Comparison of ENCODE assay signal across 15 cellular contexts in the genomic region with DNA sequence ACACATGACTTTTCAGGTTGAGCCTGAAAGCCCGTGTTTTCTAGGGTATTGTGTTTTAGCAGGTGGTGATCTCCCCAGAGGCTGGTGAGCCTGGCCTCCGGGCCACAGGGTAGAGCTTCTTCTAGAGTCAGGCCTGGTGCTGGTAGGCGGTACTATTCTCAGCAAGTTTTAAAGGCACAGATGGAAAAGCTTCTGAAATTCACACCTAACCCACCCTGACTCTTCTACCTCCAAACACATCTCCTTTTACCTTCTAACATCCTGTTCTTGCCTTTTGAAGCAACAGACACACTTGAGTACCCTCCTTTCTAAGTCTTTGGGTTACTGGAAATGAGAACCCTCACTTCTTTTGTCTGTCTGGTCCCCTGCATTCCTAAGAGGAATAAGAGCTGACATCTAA.
DNase-seq lines count a peak whose midpoint lies in the region; ATAC-seq and TF ChIP-seq lines count a peak whose summit lies in the region.
"Had no signal": no experiment of that assay in that cellular context is flagged by ENCODE, and none has a peak within 500 bp of the region (broad histone marks: within the 10 kb centered on the region; RNA-seq: fewer than 3 reads in every experiment).

No MANE protein-coding gene starts in this region.

- H3K27me3 ChIP-seq in spleen (replicated peaks in 1 of 7) (no peaks in the 10 kb centered on the region), testis (no peaks in the 10 kb centered on the region), foreskin keratinocyte (no peaks in the 10 kb centered on the region)
- H3K27me3 ChIP-seq: neural progenitor cell, SJSA1, transverse colon had no signal

- WGBS in spleen, 5 donors = 61 to 83% (median 75%) methylated on average over 3 of the region's 3 CpGs
- WGBS in testis, 2 donors = 82 to 96% methylated on average over 3 of the region's 3 CpGs

- no peak overlapping the region for H3K4me3 Mint-ChIP-seq in natural killer cell treated with Interleukin-12 subunit alpha and Interleukin-12 subunit beta and Interleukin-15 and Interleukin-18, amount 100 ng/mL, for 72 hours
- H3K4me3 Mint-ChIP-seq: neural progenitor cell had no signal

- intact Hi-C loops in spleen (cut with DNase I; ENCODE audit: low total_unique reads) (no loop called here), testis (cut with DNase I; ENCODE audit: low total_unique reads) (no loop called here)

- H3K9me3 Mint-ChIP-seq in natural killer cell treated with Interleukin-12 subunit alpha and Interleukin-12 subunit beta and Interleukin-15 and Interleukin-18, amount 100 ng/mL, for 72 hours = peaks cover 2% of the 10 kb centered on the region
- H3K9me3 Mint-ChIP-seq: neural progenitor cell had no signal

- peak; percentile 54 for ATAC-seq in GM19043 (IDR thresholded peaks at IDR 0.05; ENCODE audit: low read depth, unreplicated experiment)
- peak; percentile 53 for ATAC-seq in GM21786 (IDR thresholded peaks at IDR 0.05; ENCODE audit: unreplicated experiment)
- ATAC-seq in HG03378 (IDR thresholded peaks at IDR 0.05; ENCODE audit: unreplicated experiment) = peak; percentile 83
- ATAC-seq in natural killer cell treated with Interleukin-12 subunit alpha and Interleukin-12 subunit beta and Interleukin-15 and Interleukin-18, amount 100 ng/mL, for 72 hours = no peak
- no peak for ATAC-seq in foreskin keratinocyte
- ATAC-seq: left colon had no signal

- TF ChIP-seq CTCF in spleen (IDR thresholded peaks at IDR 0.05 in 8 of 11, conservative IDR thresholded peaks at IDR 0.05 in 3 of 11) (no peak), testis (IDR thresholded peaks at IDR 0.05) (no peak), foreskin keratinocyte (conservative IDR thresholded peaks at IDR 0.05) (no peak)

- TF ChIP-seq POLR2A in spleen (IDR thresholded peaks at IDR 0.05) (no peak), testis (IDR thresholded peaks at IDR 0.05) (no peak)

- H3K4me3 ChIP-seq in spleen = no peak overlapping the region
- no peak overlapping the region for H3K4me3 ChIP-seq in testis
- H3K4me3 ChIP-seq: neural progenitor cell, SJSA1, transverse colon had no signal

- H3K4me1 Mint-ChIP-seq in natural killer cell treated with Interleukin-12 subunit alpha and Interleukin-12 subunit beta and Interleukin-15 and Interleukin-18, amount 100 ng/mL, for 72 hours (ENCODE audit: low read depth in 2 of 2) = peaks cover 17 to 27% of the 10 kb centered on the region in 2 donors

- H3K27ac ChIP-seq in spleen (no peak overlapping the region), testis (no peak overlapping the region), foreskin keratinocyte (no peak overlapping the region)
- H3K27ac ChIP-seq: neural progenitor cell, SJSA1, transverse colon had no signal

- no peaks in the 10 kb centered on the region for H3K36me3 Mint-ChIP-seq in natural killer cell treated with Interleukin-12 subunit alpha and Interleukin-12 subunit beta and Interleukin-15 and Interleukin-18, amount 100 ng/mL, for 72 hours

- no peak for DNase-seq in natural killer cell treated with Interleukin-12 subunit alpha and Interleukin-12 subunit beta and Interleukin-15 and Interleukin-18, amount 100 ng/mL, for 72 hours (ENCODE audit: low spot score)
- no peak for DNase-seq in spleen
- DNase-seq in testis = no peak
- DNase-seq in middle frontal gyrus (ENCODE audit: extremely low spot score, low spot score) = no peak
- no peak for DNase-seq in foreskin keratinocyte
- DNase-seq: activated CD4-positive, CD25-positive, alpha-beta regulatory T cell; left colon; NCI-H2029 treated with DMSO at 0.1 percent for 48 hours; NK-92 treated with Interleukin-12 subunit alpha and Interleukin-12 subunit beta, amount 100 ng/mL, for 24 hours; transverse colon had no signal

- H3K36me3 ChIP-seq in spleen (peaks cover 0 to 11% (median 0%) of the 10 kb centered on the region in 6 donors), testis (ENCODE audit: low read depth, missing control alignments) (no peaks in the 10 kb centered on the region)
- H3K36me3 ChIP-seq: neural progenitor cell, transverse colon had no signal

- H3K27ac Mint-ChIP-seq in natural killer cell treated with Interleukin-12 subunit alpha and Interleukin-12 subunit beta and Interleukin-15 and Interleukin-18, amount 100 ng/mL, for 72 hours = peak overlapping the region; percentile 48 to 85
- H3K27ac Mint-ChIP-seq: neural progenitor cell had no signal

- no peaks in the 10 kb centered on the region for H3K9me3 ChIP-seq in spleen
- H3K9me3 ChIP-seq in testis = no peaks in the 10 kb centered on the region
- H3K9me3 ChIP-seq: SJSA1, transverse colon had no signal

- no peaks in the 10 kb centered on the region for H3K27me3 Mint-ChIP-seq in natural killer cell treated with Interleukin-12 subunit alpha and Interleukin-12 subunit beta and Interleukin-15 and Interleukin-18, amount 100 ng/mL, for 72 hours

- H3K4me1 ChIP-seq in spleen = peaks cover 0 to 10% (median 4%) of the 10 kb centered on the region in 6 donors
- no peaks in the 10 kb centered on the region for H3K4me1 ChIP-seq in testis
- no peaks in the 10 kb centered on the region for H3K4me1 ChIP-seq in foreskin keratinocyte
- H3K4me1 ChIP-seq: SJSA1, transverse colon had no signal

Comparison
In these comparisons a context has a peak if more than half of its experiments do, and no peak if none do; other contexts are left out.
1. ATAC-seq: peak in GM19043 (single experiment), GM21786 (single experiment) and HG03378 (single experiment); none in natural killer cell treated with Interleukin-12 subunit alpha and Interleukin-12 subunit beta and Interleukin-15 and Interleukin-18, amount 100 ng/mL, for 72 hours (0 of 2) and foreskin keratinocyte (single experiment).